Comparison of ENCODE assay signal across 1 cellular context in genomic region chr7:47713595-47713994, GRCh38.
TF ChIP-seq lines count a peak whose summit lies in the region.

No MANE protein-coding gene starts in this region.

TF ChIP-seq in GM23338, 12 proteins besides CTCF, POLR2A, EP300 and RAD21 (continued from another document):
- TF ChIP-seq REST (IDR thresholded peaks at IDR 0.05; ENCODE audit: unreplicated experiment) (no peak), EZH2phosphoT487 (IDR thresholded peaks at IDR 0.05; ENCODE audit: unreplicated experiment) (no peak), ZNF114 (CRISPR knock-in tag; IDR thresholded peaks at IDR 0.05) (no peak), ETS1 (IDR thresholded peaks at IDR 0.05) (no peak), JUNB (IDR thresholded peaks at IDR 0.05; ENCODE audit: unreplicated experiment) (no peak), NANOG (IDR thresholded peaks at IDR 0.05; ENCODE audit: borderline replicate concordance) (no peak), ZNF331 (CRISPR knock-in tag; IDR thresholded peaks at IDR 0.05; ENCODE audit: low read depth) (no peak), EZH2 (IDR thresholded peaks at IDR 0.05; ENCODE audit: low read depth, unreplicated experiment) (no peak), CREB1 (CRISPR knock-in tag; IDR thresholded peaks at IDR 0.05; ENCODE audit: low read depth) (no peak)
